ENCODE assay signal across 19 cellular contexts in the genomic region with DNA sequence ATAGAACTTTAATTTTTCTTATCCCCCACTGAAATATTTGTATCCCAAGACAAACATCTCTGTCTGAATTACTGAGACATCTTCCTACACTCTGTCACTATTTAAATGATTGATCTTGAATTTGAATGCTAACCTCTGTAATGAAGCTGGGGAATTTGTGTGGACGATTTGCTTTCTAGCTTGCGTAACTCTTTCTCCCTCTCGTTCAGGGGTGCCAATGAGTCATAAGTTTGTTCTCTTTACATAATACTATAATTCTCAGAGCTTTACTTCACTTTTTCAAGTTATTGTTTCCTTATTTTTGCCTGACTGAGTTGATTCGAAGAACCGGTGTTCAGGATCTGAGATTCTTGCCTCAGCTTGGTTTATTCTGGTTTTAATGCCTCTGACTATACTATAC.
DNase-seq lines count a peak whose midpoint lies in the region; ATAC-seq and TF ChIP-seq lines count a peak whose summit lies in the region.
"Had no signal": no experiment of that assay in that cellular context is flagged by ENCODE, and none has a peak within 500 bp of the region (broad histone marks: within the 10 kb centered on the region; RNA-seq: fewer than 3 reads in every experiment).

No MANE protein-coding gene starts in this region.

- no peak overlapping the region for H3K4me3 ChIP-seq in NB4 (ENCODE audit: low read depth, low read length)
- H3K4me3 ChIP-seq: SJCRH30 had no signal

- ATAC-seq in esophagus mucosa (peak; percentile 20), GM18520 (IDR thresholded peaks at IDR 0.05; ENCODE audit: unreplicated experiment) (no peak)
- ATAC-seq: CD8-positive, alpha-beta T cell; HCT116; PC-3 had no signal

- POLR2A ChIA-PET in RWPE1 (lab: Yijun Ruan, JAX; ENCODE audit: low non-redundant PET), result no interaction called here

- H3K27ac ChIP-seq in RWPE1, result no peak overlapping the region
- H3K27ac ChIP-seq: SJCRH30 had no signal

- CTCF ChIA-PET in RWPE1 (lab: Yijun Ruan, JAX), result interaction anchor here (0.6 kb wide), 1 partner anchor 10 kb away, joined by 4 read pairs; no protein-coding TSS in a partner anchor

- TF ChIP-seq CTCF in NB4 (IDR thresholded peaks at IDR 0.05; ENCODE audit: low read depth, low read length), result no peak
- TF ChIP-seq CTCF in RWPE1 (conservative IDR thresholded peaks at IDR 0.05; ENCODE audit: low read depth), result no peak

- peak; percentile 69 to 78 for DNase-seq in AML-193 (lab: John Stamatoyannopoulos, UW)
- DNase-seq in NB4 (ENCODE audit: low read depth), result peak; percentile 5
- DNase-seq in SIG-M5 treated with dmso at 0.1 percent for 504 hours (lab: John Stamatoyannopoulos, UW; ENCODE audit: unreplicated experiment), result peak; percentile 94
- DNase-seq in RWPE1 (ENCODE audit: low spot score), result no peak
- no peak for DNase-seq in NCI-H510A treated with DMSO at 0.1 percent for 48 hours (lab: John Stamatoyannopoulos, UW)
- DNase-seq: 8988T; C1 segment of cervical spinal cord; Calu3; CD8-positive, alpha-beta T cell; DMS153; KBM-7; NCI-H1417 treated with DMSO at 0.1 percent for 48 hours; NCI-H187; NCI-H2107; PC-3; SJCRH30 had no signal

- TF ChIP-seq POLR2A in NB4 (IDR thresholded peaks at IDR 0.05; ENCODE audit: extremely low read depth, insufficient read length), result no peak

Comparison
In these comparisons a context has a peak if more than half of its experiments do, and no peak if none do; other contexts are left out.
1. DNase-seq: peak in AML-193 (2 of 2), NB4 (single experiment) and SIG-M5 treated with dmso at 0.1 percent for 504 hours (single experiment); none in RWPE1 (single experiment) and NCI-H510A treated with DMSO at 0.1 percent for 48 hours (single experiment).